ENCODE assay signal across 12 cellular contexts in genomic region chr10:129960493-129961273, GRCh38. TPM values are rescaled to one million over a fixed set of nuclear protein-coding genes. Genes with fewer than 3 reads are reported as not detected.
DNase-seq lines count a peak whose midpoint lies in the region; ATAC-seq and TF ChIP-seq lines count a peak whose summit lies in the region.
"Had no signal": no experiment of that assay in that cellular context is flagged by ENCODE, and none has a peak within 500 bp of the region (broad histone marks: within the 10 kb centered on the region; RNA-seq: fewer than 3 reads in every experiment).

No MANE protein-coding gene starts in this region.

- peaks cover 0 to 5% (median 0%) of the 10 kb centered on the region in 4 donors for H3K9me3 ChIP-seq in Peyer's patch

- no peaks in the 10 kb centered on the region for H3K9me3 Mint-ChIP-seq in activated T-cell treated with anti-CD3 and anti-CD28 coated beads, Interleukin-2, amount 50 U/mL, for 72 hours
- H3K9me3 Mint-ChIP-seq in WTC11 = no peaks in the 10 kb centered on the region
- no peaks in the 10 kb centered on the region for H3K9me3 Mint-ChIP-seq in stimulated activated naive CD8-positive, alpha-beta T cell treated with anti-CD3 and anti-CD28 coated beads, Interleukin-15, amount 100 ng/mL, for 72 hours

- H3K27me3 Mint-ChIP-seq in activated T-cell treated with anti-CD3 and anti-CD28 coated beads, Interleukin-2, amount 50 U/mL, for 72 hours (ENCODE audit: low read depth) = peaks cover 66% of the 10 kb centered on the region
- peaks cover 86% of the 10 kb centered on the region for H3K27me3 Mint-ChIP-seq in WTC11 (ENCODE audit: low read depth)
- H3K27me3 Mint-ChIP-seq in stimulated activated naive CD8-positive, alpha-beta T cell treated with anti-CD3 and anti-CD28 coated beads, Interleukin-15, amount 100 ng/mL, for 72 hours = peaks cover 93% of the 10 kb centered on the region

- H3K4me3 Mint-ChIP-seq in activated T-cell treated with anti-CD3 and anti-CD28 coated beads, Interleukin-2, amount 50 U/mL, for 72 hours = peak overlapping the region; percentile 54 to 78
- H3K4me3 Mint-ChIP-seq in WTC11 = peak overlapping the region; percentile 69
- peak overlapping the region; percentile 62 to 71 for H3K4me3 Mint-ChIP-seq in stimulated activated naive CD8-positive, alpha-beta T cell treated with anti-CD3 and anti-CD28 coated beads, Interleukin-15, amount 100 ng/mL, for 72 hours
- H3K4me3 Mint-ChIP-seq: HFFc6 had no signal

- POLR2A ChIA-PET in WTC11 (lab: Charles Lee) = interaction anchor here (0.9 to 1.0 kb wide), 2 partner anchors 11 to 150 kb away, joined by 3 to 4 read pairs; partner anchors contain the start of gene C10orf143

- CTCF ChIA-PET in WTC11 (lab: Charles Lee) = interaction anchor here (0.6 to 1.7 kb wide), 5 partner anchors 8 to 167 kb away, joined by 3 to 6 read pairs (median 4); no protein-coding TSS in a partner anchor

- peaks cover 20% of the 10 kb centered on the region for H3K4me1 Mint-ChIP-seq in activated T-cell treated with anti-CD3 and anti-CD28 coated beads, Interleukin-2, amount 50 U/mL, for 72 hours (ENCODE audit: low read depth)
- H3K4me1 Mint-ChIP-seq in WTC11 = peaks cover 59% of the 10 kb centered on the region
- H3K4me1 Mint-ChIP-seq in stimulated activated naive CD8-positive, alpha-beta T cell treated with anti-CD3 and anti-CD28 coated beads, Interleukin-15, amount 100 ng/mL, for 72 hours = peaks cover 39% of the 10 kb centered on the region

- TF ChIP-seq CTCF in WTC11 (IDR thresholded peaks at IDR 0.05) = no peak
- TF ChIP-seq CTCF in Peyer's patch (IDR thresholded peaks at IDR 0.05) = no peak

- no peak overlapping the region for H3K27ac ChIP-seq in Peyer's patch

- no peak for DNase-seq in activated T-cell treated with anti-CD3 and anti-CD28 coated beads, Interleukin-2, amount 50 U/mL, for 72 hours
- DNase-seq in activated T-cell treated with anti-CD3 and anti-CD28 coated beads for 4 hours = no peak
- DNase-seq in WTC11 (ENCODE audit: low spot score) = no peak
- DNase-seq in islet precursor cell = peak; percentile 19
- no peak for DNase-seq in stimulated activated naive CD8-positive, alpha-beta T cell treated with anti-CD3 and anti-CD28 coated beads, Interleukin-15, amount 100 ng/mL, for 72 hours
- DNase-seq in cerebellar nuclear complex (lab: John Stamatoyannopoulos, UW) = no peak
- DNase-seq in Peyer's patch = no peak
- DNase-seq: activated CD8-positive, alpha-beta memory T cell treated with anti-CD3 and anti-CD28 coated beads, Interleukin-2, amount 50 U/mL, for 4 hours; HFFc6; NCI-H1436 treated with DMSO at 0.1 percent for 48 hours had no signal

- peak overlapping the region; percentile 85 for H3K27ac Mint-ChIP-seq in activated T-cell treated with anti-CD3 and anti-CD28 coated beads, Interleukin-2, amount 50 U/mL, for 72 hours
- H3K27ac Mint-ChIP-seq in WTC11 = no peak overlapping the region
- no peak overlapping the region for H3K27ac Mint-ChIP-seq in stimulated activated naive CD8-positive, alpha-beta T cell treated with anti-CD3 and anti-CD28 coated beads, Interleukin-15, amount 100 ng/mL, for 72 hours
- H3K27ac Mint-ChIP-seq: HFFc6 had no signal

- TF ChIP-seq POLR2A in Peyer's patch (IDR thresholded peaks at IDR 0.05) = no peak

- no peak overlapping the region for H3K4me3 ChIP-seq in Peyer's patch

- H3K4me1 ChIP-seq in Peyer's patch = peaks cover 0 to 37% (median 0%) of the 10 kb centered on the region in 4 donors

- H3K27me3 ChIP-seq in Peyer's patch = peaks cover 0 to 75% of the 10 kb centered on the region in 2 donors

- peaks cover 2 to 3% of the 10 kb centered on the region in 2 donors for H3K36me3 Mint-ChIP-seq in activated T-cell treated with anti-CD3 and anti-CD28 coated beads, Interleukin-2, amount 50 U/mL, for 72 hours (ENCODE audit: insufficient read depth in 2 of 2)
- H3K36me3 Mint-ChIP-seq in WTC11 = no peaks in the 10 kb centered on the region

- no peak for ATAC-seq in activated T-cell treated with anti-CD3 and anti-CD28 coated beads, Interleukin-2, amount 50 U/mL, for 72 hours (replicated peaks in 1 of 2)
- ATAC-seq in WTC11 (no peak), GM18517 (IDR thresholded peaks at IDR 0.05; ENCODE audit: unreplicated experiment) (no peak)
- ATAC-seq in stimulated activated naive CD8-positive, alpha-beta T cell treated with anti-CD3 and anti-CD28 coated beads, Interleukin-15, amount 100 ng/mL, for 72 hours = no peak

- no peaks in the 10 kb centered on the region for H3K36me3 ChIP-seq in Peyer's patch

TF ChIP-seq in WTC11, 78 proteins besides CTCF, POLR2A, EP300 and RAD21:
- TF ChIP-seq SOX15 (CRISPR knock-in tag; IDR thresholded peaks at IDR 0.05) (no peak), EMX1 (CRISPR knock-in tag; IDR thresholded peaks at IDR 0.05) (no peak), ATF3 (CRISPR knock-in tag; conservative IDR thresholded peaks at IDR 0.05) (no peak), RORB (CRISPR knock-in tag; IDR thresholded peaks at IDR 0.05) (no peak), SP1 (CRISPR knock-in tag; conservative IDR thresholded peaks at IDR 0.05) (no peak), ZBTB21 (CRISPR knock-in tag; IDR thresholded peaks at IDR 0.05; ENCODE audit: borderline replicate concordance) (no peak), GTF2I (CRISPR knock-in tag; conservative IDR thresholded peaks at IDR 0.05) (no peak), NR1H2 (CRISPR knock-in tag; IDR thresholded peaks at IDR 0.05) (no peak), NR2C2 (CRISPR knock-in tag; IDR thresholded peaks at IDR 0.05) (no peak), CREB1 (CRISPR knock-in tag; IDR thresholded peaks at IDR 0.05) (no peak), ZNF425 (CRISPR knock-in tag; conservative IDR thresholded peaks at IDR 0.05) (no peak)

RNA-seq across cellular contexts. Expression of gene EBF3, which starts 3.4 kb away (rescaled TPM):
- total RNA-seq in activated T-cell treated with anti-CD3 and anti-CD28 coated beads, Interleukin-2, amount 50 U/mL, for 72 hours = not detected
- total RNA-seq in WTC11 (2021) (1.1 to 1.2 TPM (median 1.1 TPM) in 3 replicates), Peyer's patch (1 to 10 TPM in 3 of 4 donors, not detected in 1; 1.5 to 4.1 (median 1.9) TPM)
- total RNA-seq: mononuclear cell had no signal
